8 cellular contexts compared by ENCODE assay signal in the genomic region with DNA sequence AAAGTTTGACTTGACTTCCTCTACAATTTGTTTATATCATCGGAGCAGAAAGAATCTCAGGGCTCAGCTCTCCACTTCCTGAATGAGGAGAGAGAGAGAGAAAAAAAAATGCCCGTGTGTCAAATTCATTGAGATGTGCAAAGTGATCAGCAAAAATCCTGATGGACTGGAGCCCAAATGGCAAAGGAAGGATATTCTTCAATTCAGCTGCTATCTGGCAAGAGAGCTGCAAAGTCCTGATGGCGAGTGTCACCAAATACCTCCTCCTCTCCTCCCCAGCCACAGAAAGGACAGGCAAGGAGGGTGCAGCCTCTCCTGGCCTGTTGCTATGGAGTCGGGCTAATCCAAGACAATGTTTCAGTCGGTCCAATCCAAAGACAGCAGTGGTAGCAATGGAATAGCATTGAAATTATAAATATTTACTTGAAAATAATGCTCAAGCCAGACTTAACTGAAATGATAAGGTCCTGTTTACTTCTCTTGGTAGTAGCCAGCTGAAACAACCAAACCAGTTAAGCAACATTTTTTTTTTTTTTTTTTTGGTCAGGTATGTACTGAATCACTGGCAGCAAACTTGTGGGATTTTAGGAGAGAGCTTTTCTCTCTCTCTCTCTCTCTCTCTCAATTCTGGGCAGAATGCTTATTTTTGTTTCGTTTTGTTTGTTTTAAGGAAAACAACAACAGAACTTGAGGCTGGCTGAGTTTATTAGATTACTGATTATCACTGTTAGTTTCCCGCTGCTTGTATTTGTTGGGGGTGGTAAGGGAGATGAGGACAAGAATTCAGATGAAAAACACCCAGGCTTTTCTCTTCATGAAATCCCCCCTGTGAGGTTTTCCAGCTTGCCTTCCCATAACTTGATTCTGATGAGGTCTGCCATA.
DNase-seq lines count a peak whose midpoint lies in the region; ATAC-seq, FAIRE-seq and TF ChIP-seq lines count a peak whose summit lies in the region.

No MANE protein-coding gene starts in this region.

- H3K9me3 ChIP-seq in T-helper 17 cell (ENCODE audit: control insufficient read depth, low read length, poor library complexity, severe bottlenecking): no peaks in the 10 kb centered on the region
- H3K9me3 ChIP-seq in esophagus muscularis mucosa: no peaks in the 10 kb centered on the region

- H3K4me3 ChIP-seq in esophagus muscularis mucosa: peak overlapping the region; percentile 12 to 40 (median 36)

- TF ChIP-seq CTCF in C4-2B (conservative IDR thresholded peaks at IDR 0.05) (no peak), esophagus muscularis mucosa (IDR thresholded peaks at IDR 0.05) (no peak), nephron progenitor cell (IDR thresholded peaks at IDR 0.05) (no peak)

- H3K27ac Mint-ChIP-seq in T-helper 17 cell (peak overlapping the region; percentile 97), nephron progenitor cell (peak overlapping the region; percentile 15)

- H3K36me3 Mint-ChIP-seq in T-helper 17 cell (ENCODE audit: low read depth) (no peaks in the 10 kb centered on the region), nephron progenitor cell (ENCODE audit: low read depth) (no peaks in the 10 kb centered on the region)

- TF ChIP-seq POLR2A in esophagus muscularis mucosa (IDR thresholded peaks at IDR 0.05; ENCODE audit: low read depth) (no peak), GM12892 (IDR thresholded peaks at IDR 0.05; ENCODE audit: low read depth, low read length) (no peak)

- H3K4me1 ChIP-seq in esophagus muscularis mucosa: peaks cover 24 to 54% (median 40%) of the 10 kb centered on the region in 4 donors

- peaks cover 41% of the 10 kb centered on the region for H3K4me1 Mint-ChIP-seq in T-helper 17 cell
- peaks cover 71% of the 10 kb centered on the region for H3K4me1 Mint-ChIP-seq in nephron progenitor cell

- H3K4me3 Mint-ChIP-seq in T-helper 17 cell (peak overlapping the region; percentile 80), nephron progenitor cell (peak overlapping the region; percentile 59)

- peak overlapping the region; percentile 86 for H3K27ac ChIP-seq in C4-2B
- peak overlapping the region; percentile 67 to 79 (median 70) for H3K27ac ChIP-seq in esophagus muscularis mucosa (replicated peaks in 1 of 4)

- no peak for TF ChIP-seq EP300 in esophagus muscularis mucosa (IDR thresholded peaks at IDR 0.05)

- WGBS in esophagus muscularis mucosa: 8% methylated on average over 7 of the region's 7 CpGs

- DNase-seq in HT1080 (ENCODE audit: low read depth) (peak; percentile 58), T-helper 17 cell (no peak), esophagus muscularis mucosa (ENCODE audit: extremely low spot score) (no peak), nephron progenitor cell (peak; percentile 25), epidermal melanocyte (ENCODE audit: insufficient read length, low spot score) (no peak), GM12892 (ENCODE audit: insufficient read length) (no peak)

- intact Hi-C loops in esophagus muscularis mucosa (cut with DNase I): loop anchor here (5.0 kb wide), 2 partner anchors 34 to 94 kb away; no protein-coding TSS in a partner anchor

- no peaks in the 10 kb centered on the region for H3K27me3 Mint-ChIP-seq in T-helper 17 cell
- no peaks in the 10 kb centered on the region for H3K27me3 Mint-ChIP-seq in nephron progenitor cell (ENCODE audit: low read depth, poor library complexity)

- ATAC-seq in T-helper 17 cell: no peak
- ATAC-seq in GM21786 (IDR thresholded peaks at IDR 0.05; ENCODE audit: unreplicated experiment): no peak

- H3K27me3 ChIP-seq in esophagus muscularis mucosa: no peaks in the 10 kb centered on the region

- H3K9me3 Mint-ChIP-seq in nephron progenitor cell: no peaks in the 10 kb centered on the region

- FAIRE-seq in GM12892 (lab: Jason Lieb, UNC): no peak

- H3K36me3 ChIP-seq in esophagus muscularis mucosa: no peaks in the 10 kb centered on the region

Comparison
In these comparisons a context has a peak if more than half of its experiments do, and no peak if none do; other contexts are left out.
1. DNase-seq: peak in HT1080 (single experiment) and nephron progenitor cell (single experiment); none in T-helper 17 cell (0 of 3), esophagus muscularis mucosa (single experiment), epidermal melanocyte (single experiment) and GM12892 (single experiment).